ENCODE assay signal across 10 cellular contexts in genomic region chr3:76570436-76571057, GRCh38.
DNase-seq lines count a peak whose midpoint lies in the region; ATAC-seq and TF ChIP-seq lines count a peak whose summit lies in the region.
"Had no signal": no experiment of that assay in that cellular context is flagged by ENCODE, and none has a peak within 500 bp of the region (broad histone marks: within the 10 kb centered on the region; RNA-seq: fewer than 3 reads in every experiment).

No MANE protein-coding gene starts in this region.

- H3K9me3 ChIP-seq in testis: no peaks in the 10 kb centered on the region

- H3K36me3 ChIP-seq in testis (ENCODE audit: low read depth, missing control alignments): no peaks in the 10 kb centered on the region

- DNase-seq in SIG-M5 treated with dmso at 0.1 percent for 504 hours (lab: John Stamatoyannopoulos, UW; ENCODE audit: unreplicated experiment) (peak; percentile 27), SIG-M5 (lab: John Stamatoyannopoulos, UW) (no peak), OCI-M1 (lab: John Stamatoyannopoulos, UW) (peak; percentile 39), fibroblast of mammary gland (ENCODE audit: low read depth) (peak; percentile 4), testis (no peak), DMS153 treated with DMSO at 0.1 percent for 48 hours (lab: John Stamatoyannopoulos, UW; ENCODE audit: unreplicated experiment) (no peak), HPDE6-E6E7 (ENCODE audit: extremely low spot score) (no peak)
- DNase-seq: cerebellar nuclear complex, NCI-H345 had no signal

- H3K4me3 ChIP-seq in fibroblast of mammary gland (ENCODE audit: control insufficient read depth, low read depth, low read length) (no peak overlapping the region), testis (no peak overlapping the region)

- ATAC-seq in HG02798 (IDR thresholded peaks at IDR 0.05; ENCODE audit: poor library complexity, unreplicated experiment): no peak

- TF ChIP-seq POLR2A in testis (IDR thresholded peaks at IDR 0.05): no peak

- H3K4me1 ChIP-seq in testis: no peaks in the 10 kb centered on the region

- no peaks in the 10 kb centered on the region for H3K27me3 ChIP-seq in testis

- H3K27ac ChIP-seq in testis: no peak overlapping the region

- 69 to 70% methylated on average over 3 of the region's 3 CpGs for WGBS in testis, 2 donors

- TF ChIP-seq CTCF in fibroblast of mammary gland (conservative IDR thresholded peaks at IDR 0.05; ENCODE audit: control insufficient read depth, insufficient read depth, low read depth, low read length) (peak; percentile 58), testis (IDR thresholded peaks at IDR 0.05) (peak in 2 of 3 experiments; percentile 14 to 44)

- intact Hi-C loops in testis (cut with DNase I; ENCODE audit: low total_unique reads): no loop called here

Comparison
In these comparisons a context has a peak if more than half of its experiments do, and no peak if none do; other contexts are left out.
1. DNase-seq: peak in SIG-M5 treated with dmso at 0.1 percent for 504 hours (single experiment), OCI-M1 (single experiment) and fibroblast of mammary gland (single experiment); none in SIG-M5 (single experiment), testis (single experiment), DMS153 treated with DMSO at 0.1 percent for 48 hours (single experiment) and HPDE6-E6E7 (single experiment).